18 cellular contexts compared by ENCODE assay signal in the genomic region with DNA sequence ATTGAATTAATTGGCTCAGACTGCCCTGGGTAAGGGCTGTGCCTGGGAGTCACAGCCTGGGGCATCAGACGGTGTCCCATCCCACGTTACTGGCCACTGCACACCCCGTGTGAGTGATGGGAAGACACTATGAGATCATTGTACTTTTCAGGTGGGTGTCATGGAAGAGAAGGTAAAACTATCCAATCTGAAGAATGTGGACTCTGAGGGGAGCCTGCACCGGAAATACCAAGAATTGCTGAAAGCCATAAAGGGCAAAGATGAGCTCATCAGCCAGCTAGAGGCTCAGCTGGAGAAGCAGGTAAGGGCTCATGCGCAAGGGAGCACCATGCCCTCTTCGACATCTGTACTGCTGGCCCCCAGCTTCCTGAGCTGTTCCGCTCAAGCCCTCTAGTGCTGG. TPM values are rescaled to one million over a fixed set of nuclear protein-coding genes. Genes with fewer than 3 reads are reported as not detected.
A peak's percentile ranks its signal among the peaks of the same experiment; 100 is the strongest.
DNase-seq lines count a peak whose midpoint lies in the region; ATAC-seq, FAIRE-seq and TF ChIP-seq lines count a peak whose summit lies in the region.
"Had no signal": no experiment of that assay in that cellular context is flagged by ENCODE, and none has a peak within 500 bp of the region (broad histone marks: within the 10 kb centered on the region; RNA-seq: fewer than 3 reads in every experiment).

No MANE protein-coding gene starts in this region.

- no peak overlapping the region for H3K4me2 ChIP-seq in HepG2 (ENCODE audit: low read depth, low read length)

- H4K20me1 ChIP-seq in HepG2 (ENCODE audit: insufficient read depth, low read length): no peaks in the 10 kb centered on the region

- FAIRE-seq in HepG2 (lab: Jason Lieb, UNC) (no peak), D721Med (lab: Jason Lieb, UNC) (no peak)
- FAIRE-seq: H1 had no signal

- H3K9me3 ChIP-seq in HepG2 (ENCODE audit: low read length) (no peaks in the 10 kb centered on the region), right lobe of liver (no peaks in the 10 kb centered on the region), upper lobe of left lung (no peaks in the 10 kb centered on the region)
- no peaks in the 10 kb centered on the region for H3K9me3 ChIP-seq in naive thymus-derived CD4-positive, alpha-beta T cell (ENCODE audit: control insufficient read depth in 2 of 3, low read length in 3 of 3)
- H3K9me3 ChIP-seq: lower lobe of right lung, sigmoid colon had no signal

- intact Hi-C loops in HepG2 (cut with micrococcal nuclease; ENCODE audit: unreplicated experiment): no loop called here
- intact Hi-C loops in right lobe of liver (cut with DNase I): no loop called here
- intact Hi-C loops in naive thymus-derived CD4-positive, alpha-beta T cell (cut with micrococcal nuclease): no loop called here

- H3K27ac ChIP-seq in HepG2 (ENCODE audit: extremely low read length, insufficient read depth, low read length): no peak overlapping the region
- H3K27ac ChIP-seq in right lobe of liver: no peak overlapping the region
- H3K27ac ChIP-seq in upper lobe of left lung: no peak overlapping the region
- H3K27ac ChIP-seq in naive thymus-derived CD4-positive, alpha-beta T cell (ENCODE audit: low read depth, low read length): no peak overlapping the region
- H3K27ac ChIP-seq: lower lobe of right lung, sigmoid colon had no signal

- no peak overlapping the region for H3K4me3 Mint-ChIP-seq in naive thymus-derived CD4-positive, alpha-beta T cell
- H3K4me3 Mint-ChIP-seq: activated naive CD4-positive, alpha-beta T cell treated with anti-CD3 and anti-CD28 coated beads for 36 hours had no signal

- H3K27me3 Mint-ChIP-seq in naive thymus-derived CD4-positive, alpha-beta T cell: peaks cover 0 to 4% (median 0%) of the 10 kb centered on the region in 5 donors

- in situ Hi-C loops in HepG2 (cut with HindIII; ENCODE audit: extremely low pct_ligation_motif_present, low pct_unique_long_range_greater_than_20kb): no loop called here

- no peaks in the 10 kb centered on the region for H3K36me3 Mint-ChIP-seq in naive thymus-derived CD4-positive, alpha-beta T cell

- H3K27ac Mint-ChIP-seq in naive thymus-derived CD4-positive, alpha-beta T cell: no peak overlapping the region
- H3K27ac Mint-ChIP-seq: activated naive CD4-positive, alpha-beta T cell treated with anti-CD3 and anti-CD28 coated beads for 36 hours had no signal

- TF ChIP-seq RAD21 in HepG2 (CRISPR knock-in tag; IDR thresholded peaks at IDR 0.05): no peak

- no peak for TF ChIP-seq CTCF in HepG2 (CRISPR knock-in tag; IDR thresholded peaks at IDR 0.05)
- TF ChIP-seq CTCF in right lobe of liver (IDR thresholded peaks at IDR 0.05): no peak
- TF ChIP-seq CTCF in upper lobe of left lung (IDR thresholded peaks at IDR 0.05): no peak
- no peak for TF ChIP-seq CTCF in D721Med (IDR thresholded peaks at IDR 0.05; ENCODE audit: insufficient read depth, missing control alignments)

- H3K9ac ChIP-seq in HepG2 (ENCODE audit: insufficient read depth, low read depth, low read length): no peak overlapping the region

- no peak overlapping the region for H2AFZ ChIP-seq in HepG2 (ENCODE audit: low read length)

- BruUV-seq in HepG2 (replicated peaks; lab: Mats Ljungman, UMichigan): no TSS peak

- H3K4me1 ChIP-seq in HepG2 (ENCODE audit: insufficient read depth, low read length) (peaks cover 13% of the 10 kb centered on the region), right lobe of liver (no peaks in the 10 kb centered on the region), upper lobe of left lung (no peaks in the 10 kb centered on the region)
- no peaks in the 10 kb centered on the region for H3K4me1 ChIP-seq in naive thymus-derived CD4-positive, alpha-beta T cell (ENCODE audit: control insufficient read depth in 2 of 2, insufficient read depth in 2 of 2, low read length in 2 of 2)
- H3K4me1 ChIP-seq: lower lobe of right lung, sigmoid colon had no signal

- TF ChIP-seq EP300 in HepG2 (IDR thresholded peaks at IDR 0.05; ENCODE audit: low read depth in 2 of 2, low read length in 2 of 2) (0 out of 4 replicates have a peak, but pooled peaks of 1 of the 2 experiments have one; percentile 8), HepG2 (CRISPR knock-in tag; IDR thresholded peaks at IDR 0.05; ENCODE audit: borderline replicate concordance) (no peak), upper lobe of left lung (IDR thresholded peaks at IDR 0.05) (no peak)

- H3K9me3 Mint-ChIP-seq in naive thymus-derived CD4-positive, alpha-beta T cell: no peaks in the 10 kb centered on the region
- H3K9me3 Mint-ChIP-seq: activated naive CD4-positive, alpha-beta T cell treated with anti-CD3 and anti-CD28 coated beads for 36 hours had no signal

- ATAC-seq in HepG2: peak; percentile 69
- no peak for ATAC-seq in right lobe of liver
- no peak for ATAC-seq in upper lobe of left lung (ENCODE audit: low FRiP score in 2 of 2)
- no peak for ATAC-seq in naive thymus-derived CD4-positive, alpha-beta T cell
- ATAC-seq: lower lobe of right lung had no signal

- CTCF ChIA-PET in HepG2 (lab: Yijun Ruan, JAX; ENCODE audit: low intra/inter-chr PET ratio, low total read pairs): no interaction called here
- CTCF ChIA-PET in naive thymus-derived CD4-positive, alpha-beta T cell (lab: Charles Lee): interaction anchor here (1.2 to 2.0 kb wide), 2 partner anchors 14 to 129 kb away, joined by 5 to 6 read pairs; no protein-coding TSS in a partner anchor

- H3K79me2 ChIP-seq in HepG2 (ENCODE audit: insufficient read depth, low read length): no peaks in the 10 kb centered on the region

- no peak for TF ChIP-seq POLR2A in HepG2 (IDR thresholded peaks at IDR 0.05; ENCODE audit: insufficient read depth in 1 of 2, low read depth in 2 of 2, low read length in 2 of 2)
- TF ChIP-seq POLR2A in right lobe of liver (IDR thresholded peaks at IDR 0.05): no peak
- TF ChIP-seq POLR2A in upper lobe of left lung (IDR thresholded peaks at IDR 0.05): no peak

- POLR2A ChIA-PET in HepG2 (lab: Yijun Ruan, JAX): interaction anchor here (1.1 to 1.3 kb wide), 3 partner anchors 14 to 26 kb away, joined by 3 to 6 read pairs (median 4); partner anchors contain the start of gene PLEKHH1
- POLR2A ChIA-PET in naive thymus-derived CD4-positive, alpha-beta T cell (lab: Charles Lee): no interaction called here

- no peak overlapping the region for H3K4me3 ChIP-seq in HepG2 (replicated peaks in 1 of 3; ENCODE audit: insufficient read depth in 1 of 3, low read depth in 2 of 3, low read length in 3 of 3)
- H3K4me3 ChIP-seq in right lobe of liver: no peak overlapping the region
- H3K4me3 ChIP-seq in upper lobe of left lung: no peak overlapping the region
- no peak overlapping the region for H3K4me3 ChIP-seq in naive thymus-derived CD4-positive, alpha-beta T cell (ENCODE audit: low read length)
- H3K4me3 ChIP-seq: lower lobe of right lung, sigmoid colon had no signal

- no peaks in the 10 kb centered on the region for H3K27me3 ChIP-seq in HepG2 (ENCODE audit: control insufficient read depth in 1 of 2, insufficient read depth in 2 of 2, low read length in 2 of 2)
- no peaks in the 10 kb centered on the region for H3K27me3 ChIP-seq in right lobe of liver
- no peaks in the 10 kb centered on the region for H3K27me3 ChIP-seq in upper lobe of left lung
- no peaks in the 10 kb centered on the region for H3K27me3 ChIP-seq in naive thymus-derived CD4-positive, alpha-beta T cell (ENCODE audit: control insufficient read depth in 2 of 2, insufficient read depth in 2 of 2, low read length in 2 of 2)
- H3K27me3 ChIP-seq: sigmoid colon had no signal

- peak; percentile 67 for DNase-seq in HepG2 (ENCODE audit: low spot score)
- DNase-seq in right lobe of liver: no peak
- DNase-seq in SW 1271 (lab: John Stamatoyannopoulos, UW): peak; percentile 24 to 57
- DNase-seq in glomerular visceral epithelial cell (ENCODE audit: extremely low spot score): peak; percentile 91
- no peak for DNase-seq in upper lobe of left lung
- no peak for DNase-seq in naive thymus-derived CD4-positive, alpha-beta T cell
- DNase-seq in D721Med (ENCODE audit: insufficient read length, low spot score): no peak
- no peak for DNase-seq in NCI-H2196 treated with DMSO at 0.1 percent for 48 hours (lab: John Stamatoyannopoulos, UW; ENCODE audit: unreplicated experiment)
- DNase-seq: ACHN; activated naive CD4-positive, alpha-beta T cell treated with anti-CD3 and anti-CD28 coated beads for 36 hours; cerebellar nuclear complex; lower lobe of right lung; NCI-H1930; NCI-H774; SHP77; stimulated activated naive CD4-positive, alpha-beta T cell had no signal

- H3K4me1 Mint-ChIP-seq in naive thymus-derived CD4-positive, alpha-beta T cell: no peaks in the 10 kb centered on the region

- 65% methylated on average over 6 of the region's 7 CpGs for WGBS in HepG2 (ENCODE audit: low lambda C conversion rate)
- WGBS in right lobe of liver (ENCODE audit: insufficient coverage, low coverage, low lambda C conversion rate, missing lambda C conversion rate): 84% methylated on average over 6 of the region's 7 CpGs
- 79 to 93% methylated on average over 7 of the region's 7 CpGs for WGBS in upper lobe of left lung, 2 donors

- H3K36me3 ChIP-seq in HepG2 (replicated peaks in 1 of 2; ENCODE audit: control insufficient read depth in 1 of 2, insufficient read depth in 2 of 2, low read length in 2 of 2) (peaks cover 0 to 11% of the 10 kb centered on the region in 2 experiments; a peak in 2 of 5 replicates), right lobe of liver (no peaks in the 10 kb centered on the region), upper lobe of left lung (no peaks in the 10 kb centered on the region)
- H3K36me3 ChIP-seq in naive thymus-derived CD4-positive, alpha-beta T cell (ENCODE audit: control insufficient read depth in 2 of 3, insufficient read depth in 3 of 3, low read length in 3 of 3): no peaks in the 10 kb centered on the region
- H3K36me3 ChIP-seq: lower lobe of right lung, sigmoid colon had no signal

RNA-seq across cellular contexts. Expression of gene PLEKHH1, which starts 24.0 kb away (rescaled TPM):
- 4.8 and 8.6 TPM in 2 replicates for total RNA-seq in HepG2 (2016; rRNA removed; fragmentation: Illumina TruSeq; extraction: Trizol)
- total RNA-seq in HepG2 (2016; cell fraction: cytosol; rRNA removed; fragmentation: Illumina TruSeq; extraction: Trizol; ENCODE audit: low read depth): 3.3 and 4.8 TPM in 2 replicates
- total RNA-seq in HepG2 (2016; cell fraction: insoluble cytoplasmic fraction; rRNA removed; fragmentation: Illumina TruSeq; extraction: Trizol): 4.6 and 7.6 TPM in 2 replicates
- 3.6 and 3.9 TPM in 2 replicates for total RNA-seq in HepG2 (2016; cell fraction: membrane; rRNA removed; fragmentation: Illumina TruSeq; extraction: Trizol)
- 12.0 and 12.8 TPM in 2 replicates for total RNA-seq in HepG2 (2016; cell fraction: nucleus; rRNA removed; fragmentation: Illumina TruSeq; extraction: Trizol)
- 15.4 and 15.8 TPM in 2 replicates for polyA plus RNA-seq in HepG2 (2011; rRNA removed)
- polyA plus RNA-seq in HepG2 (2011; cell fraction: cytosol; rRNA removed): 5.2 and 5.8 TPM in 2 replicates
- 49.9 and 50.8 TPM in 2 replicates for polyA plus RNA-seq in HepG2 (2011; cell fraction: nucleus; rRNA removed)
- 7.8 and 9.0 TPM in 2 replicates for polyA plus RNA-seq in HepG2 (2012)
- 0.53 and 0.76 TPM in 2 replicates for polyA plus RNA-seq in HepG2 (2016; cell fraction: cytosol; fragmentation: Illumina TruSeq; extraction: Trizol; ENCODE audit: low read depth)
- 4.0 and 7.4 TPM in 2 replicates for polyA plus RNA-seq in HepG2 (2016; cell fraction: insoluble cytoplasmic fraction; fragmentation: Illumina TruSeq; extraction: Trizol; ENCODE audit: low read depth)
- polyA plus RNA-seq in HepG2 (2016; cell fraction: membrane; fragmentation: Illumina TruSeq; extraction: Trizol; ENCODE audit: low read depth): 1.5 TPM in 2 replicates
- 35.8 and 36.7 TPM in 2 replicates for polyA plus RNA-seq in HepG2 (2016; cell fraction: nucleus; fragmentation: Illumina TruSeq; extraction: Trizol; ENCODE audit: insufficient read depth, low read depth)
- polyA minus RNA-seq in HepG2 (2011; rRNA and poly(A)+ RNA removed; ENCODE audit: low replicate concordance): 14.0 and 15.2 TPM in 2 replicates
- polyA minus RNA-seq in HepG2 (2011; cell fraction: cytosol; rRNA and poly(A)+ RNA removed): 4.4 and 6.2 TPM in 2 replicates
- polyA minus RNA-seq in HepG2 (2011; cell fraction: nucleus; rRNA and poly(A)+ RNA removed): 22.7 and 29.6 TPM in 2 replicates
- total RNA-seq in right lobe of liver: 1 to 10 TPM; 1.9 to 4.1 (median 3.0) TPM
- total RNA-seq in upper lobe of left lung: 10 to 100 TPM in 2 of 6 donors, 1 to 10 TPM in 3, under 1 TPM in 1; 0.46 to 25.1 (median 4.4) TPM
- 1 to 10 TPM in 1 of 5 experiments, under 1 TPM in 4; 0.22 to 1.4 (median 0.32) TPM for total RNA-seq in naive thymus-derived CD4-positive, alpha-beta T cell
- not detected for polyA plus RNA-seq in naive thymus-derived CD4-positive, alpha-beta T cell

RNA-seq across cellular contexts. Expression of gene PIGH, which starts 43.0 kb away (rescaled TPM):
- total RNA-seq in HepG2 (2016; rRNA removed; fragmentation: Illumina TruSeq; extraction: Trizol) (18.7 and 30.0 TPM in 2 replicates), right lobe of liver (10 to 100 TPM; 12.7 to 16.0 (median 13.8) TPM), upper lobe of left lung (10 to 100 TPM; 11.5 to 27.5 (median 23.1) TPM)
- 23.7 and 27.0 TPM in 2 replicates for total RNA-seq in HepG2 (2016; cell fraction: cytosol; rRNA removed; fragmentation: Illumina TruSeq; extraction: Trizol; ENCODE audit: low read depth)
- 19.2 and 31.7 TPM in 2 replicates for total RNA-seq in HepG2 (2016; cell fraction: insoluble cytoplasmic fraction; rRNA removed; fragmentation: Illumina TruSeq; extraction: Trizol)
- 32.7 and 35.6 TPM in 2 replicates for total RNA-seq in HepG2 (2016; cell fraction: membrane; rRNA removed; fragmentation: Illumina TruSeq; extraction: Trizol)
- 30.3 and 31.6 TPM in 2 replicates for total RNA-seq in HepG2 (2016; cell fraction: nucleus; rRNA removed; fragmentation: Illumina TruSeq; extraction: Trizol)
- 43.5 and 53.6 TPM in 2 replicates for polyA plus RNA-seq in HepG2 (2011; rRNA removed)
- polyA plus RNA-seq in HepG2 (2011; cell fraction: cytosol; rRNA removed): 27.5 and 43.0 TPM in 2 replicates
- 107 and 111 TPM in 2 replicates for polyA plus RNA-seq in HepG2 (2011; cell fraction: nucleus; rRNA removed)
- polyA plus RNA-seq in HepG2 (2012): 25.2 and 35.2 TPM in 2 replicates
- 24.8 and 31.5 TPM in 2 replicates for polyA plus RNA-seq in HepG2 (2016; cell fraction: cytosol; fragmentation: Illumina TruSeq; extraction: Trizol; ENCODE audit: low read depth)
- 17.9 and 20.6 TPM in 2 replicates for polyA plus RNA-seq in HepG2 (2016; cell fraction: insoluble cytoplasmic fraction; fragmentation: Illumina TruSeq; extraction: Trizol; ENCODE audit: low read depth)
- polyA plus RNA-seq in HepG2 (2016; cell fraction: membrane; fragmentation: Illumina TruSeq; extraction: Trizol; ENCODE audit: low read depth): 29.8 and 32.1 TPM in 2 replicates
- 61.7 and 63.3 TPM in 2 replicates for polyA plus RNA-seq in HepG2 (2016; cell fraction: nucleus; fragmentation: Illumina TruSeq; extraction: Trizol; ENCODE audit: insufficient read depth, low read depth)
- polyA minus RNA-seq in HepG2 (2011; rRNA and poly(A)+ RNA removed; ENCODE audit: low replicate concordance): 16.6 and 25.0 TPM in 2 replicates
- 19.3 and 21.0 TPM in 2 replicates for polyA minus RNA-seq in HepG2 (2011; cell fraction: cytosol; rRNA and poly(A)+ RNA removed)
- 10.9 and 17.5 TPM in 2 replicates for polyA minus RNA-seq in HepG2 (2011; cell fraction: nucleus; rRNA and poly(A)+ RNA removed)
- total RNA-seq in naive thymus-derived CD4-positive, alpha-beta T cell: 10 to 100 TPM; 14.3 to 42.1 (median 34.5) TPM
- polyA plus RNA-seq in naive thymus-derived CD4-positive, alpha-beta T cell: 10 to 100 TPM; 31.2 to 31.7 TPM

Comparison
In these comparisons a context has a peak if more than half of its experiments do, and no peak if none do; other contexts are left out.
1. DNase-seq: peak in HepG2 (single experiment), SW 1271 (2 of 2) and glomerular visceral epithelial cell (single experiment); none in right lobe of liver (0 of 3), upper lobe of left lung (0 of 2), naive thymus-derived CD4-positive, alpha-beta T cell (0 of 9), D721Med (single experiment) and NCI-H2196 treated with DMSO at 0.1 percent for 48 hours (single experiment).